ENCODE assay signal across 1 cellular context in the genomic region with DNA sequence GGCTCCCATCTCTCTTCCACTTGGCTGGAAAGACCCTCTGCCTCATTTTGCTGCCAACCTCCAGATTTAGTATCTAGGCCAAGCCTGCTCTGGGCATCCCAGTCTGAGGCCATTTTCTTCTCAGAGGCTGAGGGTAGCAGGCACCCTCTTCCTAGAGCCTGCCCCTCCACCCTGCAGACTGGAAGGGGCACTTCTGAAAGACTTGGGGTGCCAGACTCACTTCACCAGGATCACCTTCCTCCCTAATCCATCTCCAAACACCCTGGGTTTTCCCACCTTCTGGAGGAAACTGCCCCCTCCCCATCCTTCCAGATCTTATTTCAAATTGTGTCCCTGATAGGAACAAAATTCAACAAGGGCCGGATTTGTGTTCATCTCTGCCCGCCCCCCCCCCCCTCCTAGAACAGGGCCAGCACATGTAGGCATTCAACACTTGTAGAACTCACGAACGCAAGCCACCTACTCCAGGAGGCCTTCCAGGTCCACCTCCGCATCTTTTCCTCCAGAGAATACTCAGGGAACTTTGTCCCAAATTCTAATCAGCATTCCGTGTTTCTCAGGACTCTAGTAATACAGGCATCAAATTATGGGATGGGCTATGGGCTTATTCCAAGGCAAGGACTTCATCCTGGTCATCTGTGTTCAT.
TF ChIP-seq lines count a peak whose summit lies in the region.

No MANE protein-coding gene starts in this region.

TF ChIP-seq in GM12878, 131 proteins besides CTCF, POLR2A, EP300 and RAD21:
- TF ChIP-seq, protein P1, sequence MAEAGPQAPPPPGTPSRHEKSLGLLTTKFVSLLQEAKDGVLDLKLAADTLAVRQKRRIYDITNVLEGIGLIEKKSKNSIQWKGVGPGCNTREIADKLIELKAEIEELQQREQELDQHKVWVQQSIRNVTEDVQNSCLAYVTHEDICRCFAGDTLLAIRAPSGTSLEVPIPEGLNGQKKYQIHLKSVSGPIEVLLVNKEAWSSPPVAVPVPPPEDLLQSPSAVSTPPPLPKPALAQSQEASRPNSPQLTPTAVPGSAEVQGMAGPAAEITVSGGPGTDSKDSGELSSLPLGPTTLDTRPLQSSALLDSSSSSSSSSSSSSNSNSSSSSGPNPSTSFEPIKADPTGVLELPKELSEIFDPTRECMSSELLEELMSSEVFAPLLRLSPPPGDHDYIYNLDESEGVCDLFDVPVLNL (IDR thresholded peaks at IDR 0.05; ENCODE audit: low read depth, low read length): no peak
- TF ChIP-seq MEF2A (IDR thresholded peaks at IDR 0.05; ENCODE audit: insufficient read depth, low read depth, low read length): no peak
- no peak for TF ChIP-seq CEBPB (IDR thresholded peaks at IDR 0.05; ENCODE audit: borderline replicate concordance in 1 of 2, low read depth in 2 of 2, low read length in 2 of 2)
- TF ChIP-seq FOXK2 (IDR thresholded peaks at IDR 0.05): no peak
